8 cellular contexts compared by ENCODE assay signal in genomic region chr1:224431726-224432125, GRCh38. TPM values are rescaled to one million over a fixed set of nuclear protein-coding genes. Genes with fewer than 3 reads are reported as not detected.
DNase-seq lines count a peak whose midpoint lies in the region; ATAC-seq and TF ChIP-seq lines count a peak whose summit lies in the region.
"Had no signal": no experiment of that assay in that cellular context is flagged by ENCODE, and none has a peak within 500 bp of the region (broad histone marks: within the 10 kb centered on the region; RNA-seq: fewer than 3 reads in every experiment).

No MANE protein-coding gene starts in this region.

- H4K20me1 ChIP-seq in smooth muscle cell (ENCODE audit: low read depth) = peaks cover 74% of the 10 kb centered on the region

- peak overlapping the region; percentile 97 for H3K4me2 ChIP-seq in smooth muscle cell

- no peak for ATAC-seq in gastroesophageal sphincter
- no peak for ATAC-seq in GM21717 (IDR thresholded peaks at IDR 0.05; ENCODE audit: unreplicated experiment)
- ATAC-seq in GM18502 (IDR thresholded peaks at IDR 0.05; ENCODE audit: poor library complexity, unreplicated experiment) = no peak

- H3K27ac ChIP-seq in VCaP (peak overlapping the region; percentile 92), gastroesophageal sphincter (peak overlapping the region in 2 of 4 donors; percentile 98 to 99), smooth muscle cell (ENCODE audit: low read depth) (peak overlapping the region; percentile 71)

- DNase-seq in HAP-1 (ENCODE audit: low spot score in 2 of 2) (no peak), smooth muscle cell (lab: John Stamatoyannopoulos, UW; ENCODE audit: unreplicated experiment) (no peak), GF-D8 (lab: John Stamatoyannopoulos, UW) (no peak)
- DNase-seq: NCI-H510A had no signal

- H2AFZ ChIP-seq in smooth muscle cell (ENCODE audit: low read depth) = no peak overlapping the region

- WGBS in gastroesophageal sphincter (ENCODE audit: low coverage in 1 of 2), 2 donors = 0 to 13% methylated on average over 2 of the region's 2 CpGs
- WGBS in smooth muscle cell (ENCODE audit: low lambda C conversion rate) = 54% methylated on average over 2 of the region's 2 CpGs

- TF ChIP-seq POLR2A in gastroesophageal sphincter (IDR thresholded peaks at IDR 0.05) = no peak

- H3K36me3 ChIP-seq in HAP-1 (replicated peaks) = peaks cover 23% of the 10 kb centered on the region
- peaks cover 0 to 11% of the 10 kb centered on the region in 2 donors for H3K36me3 ChIP-seq in gastroesophageal sphincter
- no peaks in the 10 kb centered on the region for H3K36me3 ChIP-seq in smooth muscle cell (ENCODE audit: low read depth)

- H3K9me3 ChIP-seq in HAP-1 (no peaks in the 10 kb centered on the region), gastroesophageal sphincter (no peaks in the 10 kb centered on the region), smooth muscle cell (replicated peaks; ENCODE audit: low read depth) (no peaks in the 10 kb centered on the region)

- no peaks in the 10 kb centered on the region for H3K27me3 ChIP-seq in HAP-1 (ENCODE audit: low read depth)
- H3K27me3 ChIP-seq in gastroesophageal sphincter = no peaks in the 10 kb centered on the region
- H3K27me3 ChIP-seq in smooth muscle cell (ENCODE audit: low read depth) = no peaks in the 10 kb centered on the region

- peaks cover 21% of the 10 kb centered on the region for H3K4me1 ChIP-seq in HAP-1
- peaks cover 9 to 82% (median 28%) of the 10 kb centered on the region in 3 donors for H3K4me1 ChIP-seq in gastroesophageal sphincter
- peaks cover 46% of the 10 kb centered on the region for H3K4me1 ChIP-seq in smooth muscle cell (ENCODE audit: low read depth)

- TF ChIP-seq CTCF in VCaP (conservative IDR thresholded peaks at IDR 0.05) (no peak), gastroesophageal sphincter (IDR thresholded peaks at IDR 0.05) (no peak), smooth muscle cell (IDR thresholded peaks at IDR 0.05; ENCODE audit: borderline replicate concordance, insufficient read depth, poor library complexity, severe bottlenecking) (no peak)

- TF ChIP-seq EP300 in gastroesophageal sphincter (IDR thresholded peaks at IDR 0.05) = no peak

- H3K9ac ChIP-seq in smooth muscle cell (ENCODE audit: low read depth) = peak overlapping the region; percentile 92

- peaks cover 90% of the 10 kb centered on the region for H3K79me2 ChIP-seq in smooth muscle cell (ENCODE audit: low read depth)

- peaks cover 20% of the 10 kb centered on the region for H3F3A ChIP-seq in smooth muscle cell (ENCODE audit: low read depth)

- in situ Hi-C loops in HAP-1 (cut with MboI; ENCODE audit: low sequenced_read_pairs) = no loop called here

- H3K4me3 ChIP-seq in HAP-1 = peak overlapping the region; percentile 70
- H3K4me3 ChIP-seq in gastroesophageal sphincter = peak overlapping the region; percentile 84 to 86
- H3K4me3 ChIP-seq in smooth muscle cell = peak overlapping the region; percentile 90

RNA-seq across cellular contexts. Expression of gene WDR26, which starts 2.9 kb away (rescaled TPM):
- total RNA-seq in gastroesophageal sphincter = 10 to 100 TPM; 63.9 to 94.5 (median 77.7) TPM
- 79.5 and 81.4 TPM in 2 replicates for total RNA-seq in smooth muscle cell
- polyA plus RNA-seq in smooth muscle cell = 8.6 and 12.0 TPM in 2 replicates
